1 cellular context compared by ENCODE assay signal in the genomic region with DNA sequence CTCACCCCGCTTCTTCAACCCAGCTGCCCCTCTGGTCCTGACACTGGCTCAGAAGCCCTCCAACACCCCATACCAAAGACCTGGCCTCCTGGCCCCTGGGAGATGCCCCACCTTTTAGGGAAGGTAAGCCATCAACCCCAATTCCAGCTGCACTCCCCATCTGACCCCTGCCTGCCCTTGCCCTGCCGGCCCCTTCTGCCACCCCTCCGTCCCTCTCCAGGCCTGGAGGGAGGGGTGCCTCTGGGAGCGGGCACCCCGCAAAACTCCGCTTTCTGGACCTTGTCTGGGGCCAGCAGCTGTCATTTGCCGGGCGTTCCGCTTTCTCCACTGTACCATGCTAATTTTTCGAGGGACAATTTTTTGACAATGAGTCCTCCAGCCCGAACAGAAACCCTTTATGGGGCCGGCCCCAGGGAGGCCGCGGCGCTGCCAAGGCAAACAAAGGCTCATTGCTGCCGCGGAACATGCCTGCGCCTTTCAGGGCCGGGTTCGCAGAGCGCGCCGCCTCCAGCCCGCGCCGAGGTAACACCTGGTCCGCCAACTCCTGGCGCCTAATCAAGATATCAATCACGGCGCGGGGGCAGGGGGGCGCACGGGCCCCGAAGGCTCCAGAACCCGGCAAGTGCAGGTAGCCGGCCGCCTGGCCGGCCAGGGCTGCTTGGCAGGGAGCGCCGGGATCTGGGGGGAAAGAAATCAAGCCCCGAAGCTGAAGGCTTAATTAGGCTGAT.
TF ChIP-seq lines count a peak whose summit lies in the region.

No MANE protein-coding gene starts in this region.

TF ChIP-seq in IMR-90, 13 proteins besides CTCF, POLR2A, EP300 and RAD21 (continued from another document):
- TF ChIP-seq, protein P1, sequence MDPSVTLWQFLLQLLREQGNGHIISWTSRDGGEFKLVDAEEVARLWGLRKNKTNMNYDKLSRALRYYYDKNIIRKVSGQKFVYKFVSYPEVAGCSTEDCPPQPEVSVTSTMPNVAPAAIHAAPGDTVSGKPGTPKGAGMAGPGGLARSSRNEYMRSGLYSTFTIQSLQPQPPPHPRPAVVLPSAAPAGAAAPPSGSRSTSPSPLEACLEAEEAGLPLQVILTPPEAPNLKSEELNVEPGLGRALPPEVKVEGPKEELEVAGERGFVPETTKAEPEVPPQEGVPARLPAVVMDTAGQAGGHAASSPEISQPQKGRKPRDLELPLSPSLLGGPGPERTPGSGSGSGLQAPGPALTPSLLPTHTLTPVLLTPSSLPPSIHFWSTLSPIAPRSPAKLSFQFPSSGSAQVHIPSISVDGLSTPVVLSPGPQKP (IDR thresholded peaks at IDR 0.05; ENCODE audit: borderline replicate concordance, low read depth, low read length): no peak
- TF ChIP-seq, protein P2, sequence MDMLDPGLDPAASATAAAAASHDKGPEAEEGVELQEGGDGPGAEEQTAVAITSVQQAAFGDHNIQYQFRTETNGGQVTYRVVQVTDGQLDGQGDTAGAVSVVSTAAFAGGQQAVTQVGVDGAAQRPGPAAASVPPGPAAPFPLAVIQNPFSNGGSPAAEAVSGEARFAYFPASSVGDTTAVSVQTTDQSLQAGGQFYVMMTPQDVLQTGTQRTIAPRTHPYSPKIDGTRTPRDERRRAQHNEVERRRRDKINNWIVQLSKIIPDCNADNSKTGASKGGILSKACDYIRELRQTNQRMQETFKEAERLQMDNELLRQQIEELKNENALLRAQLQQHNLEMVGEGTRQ (IDR thresholded peaks at IDR 0.05; ENCODE audit: low read depth, low read length): no peak
